ENCODE assay signal across 12 cellular contexts in the genomic region with DNA sequence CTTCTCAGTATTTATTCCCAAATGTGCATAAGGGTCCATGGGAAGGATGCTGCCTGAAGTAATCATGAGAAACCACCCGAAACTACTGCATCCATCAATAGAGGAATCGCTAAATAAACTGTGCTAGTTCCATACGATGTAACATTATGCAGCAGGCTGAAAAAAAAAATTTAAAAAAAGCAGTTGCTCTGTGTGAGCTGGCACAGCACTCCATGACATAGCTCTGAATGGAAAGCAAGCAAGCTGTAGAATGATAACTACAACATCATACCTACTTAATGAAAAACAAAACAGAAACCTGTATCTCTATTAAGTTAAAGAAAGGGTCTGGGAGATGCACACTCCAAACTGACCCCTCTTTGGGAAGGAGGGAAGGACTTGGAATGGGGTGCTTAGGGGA. TPM values are rescaled to one million over a fixed set of nuclear protein-coding genes. Genes with fewer than 3 reads are reported as not detected.
A peak's percentile ranks its signal among the peaks of the same experiment; 100 is the strongest.
DNase-seq lines count a peak whose midpoint lies in the region; ATAC-seq and TF ChIP-seq lines count a peak whose summit lies in the region.
"Had no signal": no experiment of that assay in that cellular context is flagged by ENCODE, and none has a peak within 500 bp of the region (broad histone marks: within the 10 kb centered on the region; RNA-seq: fewer than 3 reads in every experiment).

No MANE protein-coding gene starts in this region.

- H3K27me3 ChIP-seq in H9 (ENCODE audit: insufficient read depth, low read length): no peaks in the 10 kb centered on the region
- H3K27me3 ChIP-seq in SK-N-SH (ENCODE audit: insufficient read depth): no peaks in the 10 kb centered on the region
- no peaks in the 10 kb centered on the region for H3K27me3 ChIP-seq in esophagus squamous epithelium
- H3K27me3 ChIP-seq in rectal smooth muscle tissue (ENCODE audit: control insufficient read depth, insufficient read depth, low read length): no peaks in the 10 kb centered on the region

- H3K79me2 ChIP-seq in H9 (ENCODE audit: insufficient read depth, low read length): no peaks in the 10 kb centered on the region
- peaks cover 98% of the 10 kb centered on the region for H3K79me2 ChIP-seq in SK-N-SH (ENCODE audit: insufficient read depth)

- H3K9me2 ChIP-seq in SK-N-SH: no peaks in the 10 kb centered on the region

- no peak overlapping the region for H3T11ph ChIP-seq in H9 (ENCODE audit: low read length)

- no peak overlapping the region for H4K91ac ChIP-seq in H9 (ENCODE audit: insufficient read length, low read depth, low read length)

- H3K9me3 Mint-ChIP-seq in H9: no peaks in the 10 kb centered on the region; a peak in 1 of 5 replicates
- H3K9me3 Mint-ChIP-seq in stimulated activated naive CD8-positive, alpha-beta T cell treated with anti-CD3 and anti-CD28 coated beads, Interleukin-15, amount 100 ng/mL, for 72 hours: no peaks in the 10 kb centered on the region
- H3K9me3 Mint-ChIP-seq: CD8-positive, alpha-beta T cell had no signal

- peaks cover 91 to 93% of the 10 kb centered on the region in 2 experiments for H3K4me1 Mint-ChIP-seq in H9
- no peaks in the 10 kb centered on the region for H3K4me1 Mint-ChIP-seq in stimulated activated naive CD8-positive, alpha-beta T cell treated with anti-CD3 and anti-CD28 coated beads, Interleukin-15, amount 100 ng/mL, for 72 hours

- H4K8ac ChIP-seq in H9 (replicated peaks; ENCODE audit: insufficient read length, low read depth, low read length): no peak overlapping the region

- peaks cover 0 to 12% (median 11%) of the 10 kb centered on the region in 3 experiments; a peak in 4 of 7 replicates for H3K36me3 Mint-ChIP-seq in H9 (ENCODE audit: insufficient read depth in 1 of 3, low read depth in 3 of 3)
- H3K36me3 Mint-ChIP-seq: CD8-positive, alpha-beta T cell had no signal

- ATAC-seq in GM18868 (IDR thresholded peaks at IDR 0.05; ENCODE audit: unreplicated experiment): no peak
- ATAC-seq in stimulated activated naive CD8-positive, alpha-beta T cell treated with anti-CD3 and anti-CD28 coated beads, Interleukin-15, amount 100 ng/mL, for 72 hours: no peak
- ATAC-seq: activated CD8-positive, alpha-beta T cell treated with anti-CD3 and anti-CD28 coated beads, Interleukin-2, amount 10 ng/mL, durations not matched to agents 7 days and 5 days; CD8-positive, alpha-beta T cell had no signal

- no peak overlapping the region for H3K23ac ChIP-seq in H9 (ENCODE audit: insufficient read length, low read depth, low read length)

- no CpG with 5 or more reads among the region's 3 CpGs for WGBS in H9 (ENCODE audit: extremely low coverage, insufficient read length, low lambda C conversion rate)
- 55% methylated on average over 3 of the region's 3 CpGs for WGBS in SK-N-SH (ENCODE audit: low lambda C conversion rate)
- 52 to 60% methylated on average over 3 of the region's 3 CpGs for WGBS in esophagus squamous epithelium, 2 donors

- peaks cover 43% of the 10 kb centered on the region for H3F3A ChIP-seq in SK-N-SH (replicated peaks; ENCODE audit: insufficient read depth)

- no peak overlapping the region for H2BK20ac ChIP-seq in H9 (ENCODE audit: low read depth, low read length, poor library complexity, severe bottlenecking)

- no peak for TF ChIP-seq RAD21 in SK-N-SH (IDR thresholded peaks at IDR 0.05; ENCODE audit: low read length)

- H3K56ac ChIP-seq in H9 (ENCODE audit: insufficient read length, low read depth, low read length): no peak overlapping the region

- no peak for DNase-seq in H9
- no peak for DNase-seq in SK-N-SH
- DNase-seq in esophagus squamous epithelium (lab: John Stamatoyannopoulos, UW): no peak
- no peak for DNase-seq in DMS 273 treated with DMSO at 0.1 percent for 48 hours (lab: John Stamatoyannopoulos, UW)
- DNase-seq in islet precursor cell: no peak
- DNase-seq in stimulated activated naive CD8-positive, alpha-beta T cell treated with anti-CD3 and anti-CD28 coated beads, Interleukin-15, amount 100 ng/mL, for 72 hours: no peak
- DNase-seq: activated CD8-positive, alpha-beta T cell treated with anti-CD3 and anti-CD28 coated beads, Interleukin-2, amount 10 ng/mL, durations not matched to agents 7 days and 5 days; CD8-positive, alpha-beta T cell; NCI-H1105 treated with DMSO at 0.1 percent for 48 hours; NCI-H446 had no signal

- POLR2A ChIA-PET in SK-N-SH (lab: Yijun Ruan, JAX): interaction anchor here (1.0 kb wide), 1 partner anchor 44 kb away, joined by 3 read pairs; no protein-coding TSS in a partner anchor

- H3K9ac ChIP-seq in H9 (ENCODE audit: extremely low read depth, insufficient read length, low read length) (no peak overlapping the region), SK-N-SH (peak overlapping the region; percentile 61; the same call in 1 of the 2 replicates), rectal smooth muscle tissue (ENCODE audit: low read length) (no peak overlapping the region)

- CTCF ChIA-PET in SK-N-SH (lab: Yijun Ruan, JAX): interaction anchor here (1.1 to 2.0 kb wide), 6 partner anchors 21 to 106 kb away, joined by 3 to 9 read pairs (median 4); partner anchors contain the start of gene SHB

- peaks cover 34% of the 10 kb centered on the region for H3K4me1 ChIP-seq in H9 (ENCODE audit: insufficient read depth, low read length)
- H3K4me1 ChIP-seq in SK-N-SH (ENCODE audit: control insufficient read depth in 1 of 2, insufficient read depth in 2 of 2, low read depth in 1 of 2, low read length in 1 of 2): peaks cover 73 to 85% of the 10 kb centered on the region in 2 experiments
- H3K4me1 ChIP-seq in esophagus squamous epithelium: peaks cover 24 to 87% (median 73%) of the 10 kb centered on the region in 3 donors
- peaks cover 61% of the 10 kb centered on the region for H3K4me1 ChIP-seq in rectal smooth muscle tissue (ENCODE audit: control insufficient read depth, insufficient read depth, low read length)

- H3K27ac Mint-ChIP-seq in H9: peak overlapping the region in 2 of 3 experiments; percentile 9 to 68; a peak in 1 of 7 replicates
- H3K27ac Mint-ChIP-seq in stimulated activated naive CD8-positive, alpha-beta T cell treated with anti-CD3 and anti-CD28 coated beads, Interleukin-15, amount 100 ng/mL, for 72 hours: no peak overlapping the region
- H3K27ac Mint-ChIP-seq: activated CD8-positive, alpha-beta T cell treated with anti-CD3 and anti-CD28 coated beads, Interleukin-2, amount 10 ng/mL, durations not matched to agents 7 days and 5 days; CD8-positive, alpha-beta T cell had no signal

- H3K14ac ChIP-seq in H9 (ENCODE audit: insufficient read depth, low read length): no peak overlapping the region

- H2BK15ac ChIP-seq in H9 (ENCODE audit: low read depth, low read length): no peak overlapping the region

- H4K5ac ChIP-seq in H9 (ENCODE audit: insufficient read length, low read depth, low read length): no peak overlapping the region

- no peaks in the 10 kb centered on the region for H3K79me1 ChIP-seq in H9 (ENCODE audit: insufficient read depth, low read depth, low read length, poor library complexity, severe bottlenecking)

- H4K20me1 ChIP-seq in H9 (ENCODE audit: control insufficient read depth, insufficient read depth, insufficient read length) (no peaks in the 10 kb centered on the region), SK-N-SH (ENCODE audit: insufficient read depth) (no peaks in the 10 kb centered on the region)

- H2AFZ ChIP-seq in H9 (ENCODE audit: low read length) (no peak overlapping the region), SK-N-SH (ENCODE audit: low read depth) (no peak overlapping the region)

- H3K4me3 Mint-ChIP-seq in H9: no peak overlapping the region
- H3K4me3 Mint-ChIP-seq in stimulated activated naive CD8-positive, alpha-beta T cell treated with anti-CD3 and anti-CD28 coated beads, Interleukin-15, amount 100 ng/mL, for 72 hours: no peak overlapping the region
- H3K4me3 Mint-ChIP-seq: activated CD8-positive, alpha-beta T cell treated with anti-CD3 and anti-CD28 coated beads, Interleukin-2, amount 10 ng/mL, durations not matched to agents 7 days and 5 days; CD8-positive, alpha-beta T cell had no signal

- no peak overlapping the region for H2BK5ac ChIP-seq in H9 (ENCODE audit: insufficient read length, low read length)

- no peak for TF ChIP-seq CTCF in H9 (conservative IDR thresholded peaks at IDR 0.05)
- TF ChIP-seq CTCF in SK-N-SH (IDR thresholded peaks at IDR 0.05): no peak
- TF ChIP-seq CTCF in esophagus squamous epithelium (IDR thresholded peaks at IDR 0.05): no peak

- no peak overlapping the region for H3K4ac ChIP-seq in H9 (ENCODE audit: low read depth, low read length)

- peak overlapping the region in 1 of 2 experiments; percentile 18; a peak in 1 of 4 replicates for H3K4me3 ChIP-seq in SK-N-SH (ENCODE audit: low read depth in 2 of 2, low read length in 1 of 2)
- H3K4me3 ChIP-seq in esophagus squamous epithelium: no peak overlapping the region
- H3K4me3 ChIP-seq in rectal smooth muscle tissue (ENCODE audit: low read length): no peak overlapping the region

- no peaks in the 10 kb centered on the region for H3K23me2 ChIP-seq in H9 (ENCODE audit: insufficient read length, low read depth, low read length, poor library complexity, severe bottlenecking)

- no peak overlapping the region for H2BK12ac ChIP-seq in H9 (ENCODE audit: insufficient read length, low read depth, low read length)

- no peak for TF ChIP-seq POLR2A in esophagus squamous epithelium (IDR thresholded peaks at IDR 0.05)

- no peak overlapping the region for H2BK120ac ChIP-seq in H9 (ENCODE audit: low read depth, low read length, poor library complexity, severe bottlenecking)

- no peak overlapping the region for H2AK5ac ChIP-seq in H9 (ENCODE audit: insufficient read length, low read length)

- H3K27ac ChIP-seq in H9 (ENCODE audit: insufficient read length, low read depth, low read length) (no peak overlapping the region), SK-N-SH (ENCODE audit: low read depth in 2 of 2, low read length in 1 of 2) (peak overlapping the region; percentile 97 to 99), esophagus squamous epithelium (peak overlapping the region in 3 of 4 donors; percentile 13 to 78 (median 72)), rectal smooth muscle tissue (ENCODE audit: low read depth, low read length) (peak overlapping the region; percentile 86)

- H3K9me3 ChIP-seq in H9 (ENCODE audit: control insufficient read depth, low read depth, low read length): no peaks in the 10 kb centered on the region
- no peaks in the 10 kb centered on the region for H3K9me3 ChIP-seq in SK-N-SH
- H3K9me3 ChIP-seq in esophagus squamous epithelium: no peaks in the 10 kb centered on the region

- H3K36me3 ChIP-seq in SK-N-SH (replicated peaks in 1 of 2; ENCODE audit: control insufficient read depth in 1 of 2, insufficient read depth in 2 of 2, low read length in 1 of 2): peaks cover 10 to 18% of the 10 kb centered on the region in 2 experiments
- peaks cover 0 to 22% (median 0%) of the 10 kb centered on the region in 3 donors for H3K36me3 ChIP-seq in esophagus squamous epithelium
- no peaks in the 10 kb centered on the region for H3K36me3 ChIP-seq in rectal smooth muscle tissue (ENCODE audit: control insufficient read depth, insufficient read depth, low read length)

- TF ChIP-seq EP300 in SK-N-SH (IDR thresholded peaks at IDR 0.05; ENCODE audit: borderline replicate concordance in 1 of 2, low read depth in 1 of 2, low read length in 1 of 2): no peak

- H3K4me2 ChIP-seq in H9 (ENCODE audit: insufficient read depth, insufficient read length, low read length): no peak overlapping the region
- peak overlapping the region; percentile 72 for H3K4me2 ChIP-seq in SK-N-SH

- no peaks in the 10 kb centered on the region for H3K27me3 Mint-ChIP-seq in H9 (ENCODE audit: low read depth)
- H3K27me3 Mint-ChIP-seq in stimulated activated naive CD8-positive, alpha-beta T cell treated with anti-CD3 and anti-CD28 coated beads, Interleukin-15, amount 100 ng/mL, for 72 hours: no peaks in the 10 kb centered on the region

- intact Hi-C loops in esophagus squamous epithelium (cut with DNase I): loop anchor here (10.0 kb wide), 1 partner anchor 55 kb away; no protein-coding TSS in a partner anchor

- H3K18ac ChIP-seq in H9 (ENCODE audit: insufficient read length, low read depth, low read length): no peak overlapping the region

RNA-seq across cellular contexts. Expression of gene SHB, which starts 49.3 kb away (rescaled TPM):
- 13.8 and 14.6 TPM in 2 replicates for total RNA-seq in H9 (2021)
- polyA plus RNA-seq in SK-N-SH (2012; rRNA removed): 20.5 and 26.0 TPM in 2 replicates
- 14.2 and 18.7 TPM in 2 replicates for polyA plus RNA-seq in SK-N-SH (2012; cell fraction: cytosol; rRNA removed)
- polyA plus RNA-seq in SK-N-SH (2012; cell fraction: nucleus; rRNA removed): 21.7 and 22.0 TPM in 2 replicates
- 10 to 100 TPM; 17.7 to 31.4 (median 24.2) TPM for total RNA-seq in esophagus squamous epithelium

Comparison
In these comparisons a context has a peak if more than half of its experiments do, and no peak if none do; other contexts are left out.
1. H3K27ac Mint-ChIP-seq: peak in H9 (2 of 3); none in stimulated activated naive CD8-positive, alpha-beta T cell treated with anti-CD3 and anti-CD28 coated beads, Interleukin-15, amount 100 ng/mL, for 72 hours (0 of 2).